In the genomic region with DNA sequence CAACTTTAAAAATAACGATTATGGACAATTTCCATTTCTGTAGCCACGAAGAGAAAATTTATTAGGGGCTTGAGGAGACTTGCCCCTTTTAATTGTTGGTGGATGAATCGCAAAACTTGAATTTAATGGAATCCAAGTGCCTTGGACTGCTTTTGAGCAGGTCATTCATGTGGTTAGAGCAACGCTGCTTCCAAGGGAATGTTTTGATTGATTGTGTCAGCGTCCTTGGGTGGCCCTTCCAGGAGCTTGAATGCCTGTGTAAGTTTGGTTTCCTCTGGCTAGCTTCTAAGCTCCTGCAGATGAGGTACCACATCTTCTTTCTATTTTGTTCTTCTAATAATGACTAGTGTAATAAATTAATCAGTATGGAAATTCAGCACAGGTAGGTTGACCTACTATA, we compare ENCODE assay signal across 22 cellular contexts.
DNase-seq lines count a peak whose midpoint lies in the region; ATAC-seq and TF ChIP-seq lines count a peak whose summit lies in the region.
"Had no signal": no experiment of that assay in that cellular context is flagged by ENCODE, and none has a peak within 500 bp of the region (broad histone marks: within the 10 kb centered on the region; RNA-seq: fewer than 3 reads in every experiment).

No MANE protein-coding gene starts in this region.

- no peak overlapping the region for H3K4ac ChIP-seq in mesenchymal stem cell (ENCODE audit: low read depth in 1 of 2, low read length in 2 of 2)

- H3K9ac ChIP-seq in mesenchymal stem cell (ENCODE audit: low read length) = no peak overlapping the region

- H3K27ac Mint-ChIP-seq in chondrocyte (ENCODE audit: unreplicated experiment) (peak overlapping the region; percentile 94), progenitor cell of endocrine pancreas (no peak overlapping the region)
- H3K27ac Mint-ChIP-seq: activated CD4-positive, alpha-beta memory T cell treated with anti-CD3 and anti-CD28 coated beads for 36 hours; H9; T-cell had no signal

- H3K36me3 ChIP-seq in ACC112 (ENCODE audit: insufficient read depth, low read length) (no peaks in the 10 kb centered on the region), mesenchymal stem cell (ENCODE audit: control insufficient read depth in 1 of 2, insufficient read depth in 2 of 2, low read depth in 1 of 2, low read length in 2 of 2) (no peaks in the 10 kb centered on the region)
- H3K36me3 ChIP-seq: breast epithelium had no signal

- no peak overlapping the region for H4K91ac ChIP-seq in mesenchymal stem cell (ENCODE audit: low read length)

- no peak overlapping the region for H2AK5ac ChIP-seq in mesenchymal stem cell (ENCODE audit: low read length, severe bottlenecking)

- no peaks in the 10 kb centered on the region for H3K79me1 ChIP-seq in mesenchymal stem cell (replicated peaks; ENCODE audit: low read length, poor library complexity, severe bottlenecking)

- DNase-seq in RPMI7951 (ENCODE audit: low read depth) = peak; percentile 75
- DNase-seq in chondrocyte (ENCODE audit: low spot score) = no peak
- peak; percentile 49 for DNase-seq in mesenchymal stem cell
- DNase-seq in progenitor cell of endocrine pancreas (ENCODE audit: low spot score, unreplicated experiment) = no peak
- no peak for DNase-seq in DMS114 treated with DMSO at 0.1 percent for 48 hours (lab: John Stamatoyannopoulos, UW; ENCODE audit: unreplicated experiment)
- DNase-seq in HEK293T (ENCODE audit: extremely low spot score) = no peak
- DNase-seq: 8988T; activated CD4-positive, alpha-beta memory T cell treated with anti-CD3 and anti-CD28 coated beads for 36 hours; activated effector memory CD4-positive, alpha-beta T cell treated with anti-CD3 and anti-CD28 coated beads, Interleukin-2, amount 50 U/mL, for 16 hours; activated T-cell treated with anti-CD3 and anti-CD28 coated beads for 4 hours; DMS79; H9; kidney glomerular epithelial cell; NCI-H1105 treated with DMSO at 0.1 percent for 48 hours; PC-9; SHP77; T-cell had no signal

- no peak overlapping the region for H2AFZ ChIP-seq in ACC112 (ENCODE audit: low read length, unreplicated experiment)
- no peak overlapping the region for H2AFZ ChIP-seq in mesenchymal stem cell (ENCODE audit: low read depth, low read length)
- H2AFZ ChIP-seq: PC-9 had no signal

- H3K4me3 ChIP-seq in ACC112 (ENCODE audit: low read depth, low read length) = no peak overlapping the region
- no peak overlapping the region for H3K4me3 ChIP-seq in mesenchymal stem cell (ENCODE audit: insufficient read depth in 1 of 2, low read depth in 1 of 2, low read length in 2 of 2)
- H3K4me3 ChIP-seq: breast epithelium, lung, PC-9 had no signal

- peak overlapping the region; percentile 20; the same call in 1 of the 2 replicates for H3K27ac ChIP-seq in ACC112 (ENCODE audit: low read depth, low read length)
- H3K27ac ChIP-seq in mesenchymal stem cell (ENCODE audit: low read length, poor library complexity, severe bottlenecking) = no peak overlapping the region
- H3K27ac ChIP-seq: breast epithelium, PC-9 had no signal

- no peak overlapping the region for H2BK15ac ChIP-seq in mesenchymal stem cell (ENCODE audit: low read depth, poor library complexity, severe bottlenecking)

- H3K14ac ChIP-seq in mesenchymal stem cell (ENCODE audit: low read length in 2 of 2) = no peak overlapping the region

- no peak for ATAC-seq in GM18858 (IDR thresholded peaks at IDR 0.05; ENCODE audit: unreplicated experiment)
- ATAC-seq: esophagus mucosa, T-cell had no signal

- H3K9me3 ChIP-seq in mesenchymal stem cell (ENCODE audit: control insufficient read depth, low read length) = no peaks in the 10 kb centered on the region
- H3K9me3 ChIP-seq: breast epithelium had no signal

- TF ChIP-seq CTCF in chondrocyte (IDR thresholded peaks at IDR 0.05) (no peak), progenitor cell of endocrine pancreas (IDR thresholded peaks at IDR 0.05; ENCODE audit: unreplicated experiment) (no peak)

- no peak overlapping the region for H2BK12ac ChIP-seq in mesenchymal stem cell (ENCODE audit: low read length in 2 of 2)

- H3K18ac ChIP-seq in mesenchymal stem cell (ENCODE audit: low read depth in 1 of 2, low read length in 2 of 2) = no peak overlapping the region

- H3K4me2 ChIP-seq in mesenchymal stem cell (ENCODE audit: low read length, poor library complexity, severe bottlenecking) = no peak overlapping the region
- H3K4me2 ChIP-seq: PC-9 had no signal

- no peak overlapping the region for H2BK5ac ChIP-seq in mesenchymal stem cell (ENCODE audit: low read depth, low read length, poor library complexity, severe bottlenecking)

- POLR2A ChIA-PET in HEK293T (lab: Yijun Ruan, JAX) = no interaction called here

- WGBS in mesenchymal stem cell = 66% methylated on average over 4 of the region's 5 CpGs

- H3K79me2 ChIP-seq in ACC112 (ENCODE audit: control insufficient read depth, insufficient read depth, low read length, unreplicated experiment) = peaks cover 57% of the 10 kb centered on the region

- H3K9me3 Mint-ChIP-seq in chondrocyte (ENCODE audit: low read depth) (no peaks in the 10 kb centered on the region), progenitor cell of endocrine pancreas (ENCODE audit: low read depth) (no peaks in the 10 kb centered on the region)
- H3K9me3 Mint-ChIP-seq: activated CD4-positive, alpha-beta memory T cell treated with anti-CD3 and anti-CD28 coated beads for 36 hours; H9; T-cell had no signal

- H3K4me1 Mint-ChIP-seq in chondrocyte (ENCODE audit: low read depth) = peaks cover 61% of the 10 kb centered on the region
- H3K4me1 Mint-ChIP-seq in progenitor cell of endocrine pancreas (ENCODE audit: low read depth) = no peaks in the 10 kb centered on the region
- H3K4me1 Mint-ChIP-seq: T-cell had no signal

- peak overlapping the region; percentile 30 for H4K8ac ChIP-seq in mesenchymal stem cell (ENCODE audit: low read length)

- CTCF ChIA-PET in HEK293T (lab: Yijun Ruan, JAX) = no interaction called here

- H3K27me3 Mint-ChIP-seq in chondrocyte (ENCODE audit: low read depth) (no peaks in the 10 kb centered on the region), progenitor cell of endocrine pancreas (no peaks in the 10 kb centered on the region)

- H3K36me3 Mint-ChIP-seq in chondrocyte (ENCODE audit: low read depth) = peaks cover 11% of the 10 kb centered on the region
- no peaks in the 10 kb centered on the region for H3K36me3 Mint-ChIP-seq in progenitor cell of endocrine pancreas (ENCODE audit: insufficient read depth)
- H3K36me3 Mint-ChIP-seq: activated CD4-positive, alpha-beta memory T cell treated with anti-CD3 and anti-CD28 coated beads for 36 hours; T-cell had no signal

- peak overlapping the region; percentile 23 for H2BK120ac ChIP-seq in mesenchymal stem cell (ENCODE audit: low read depth, low read length)

- H3K23ac ChIP-seq in mesenchymal stem cell (ENCODE audit: low read length in 2 of 2) = no peak overlapping the region

- H3K27me3 ChIP-seq in ACC112 (ENCODE audit: insufficient read depth, low read length) = no peaks in the 10 kb centered on the region
- no peaks in the 10 kb centered on the region for H3K27me3 ChIP-seq in mesenchymal stem cell (ENCODE audit: control insufficient read depth in 1 of 2, insufficient read depth in 1 of 2, low read length in 2 of 2)
- H3K27me3 ChIP-seq: breast epithelium had no signal

- H3K4me3 Mint-ChIP-seq in chondrocyte (ENCODE audit: unreplicated experiment) (no peak overlapping the region), progenitor cell of endocrine pancreas (ENCODE audit: low read depth) (no peak overlapping the region)
- H3K4me3 Mint-ChIP-seq: activated CD4-positive, alpha-beta memory T cell treated with anti-CD3 and anti-CD28 coated beads for 36 hours; H9; T-cell had no signal

- H3K4me1 ChIP-seq in ACC112 (ENCODE audit: control insufficient read depth, insufficient read depth, low read length, unreplicated experiment) (peaks cover 43% of the 10 kb centered on the region), mesenchymal stem cell (ENCODE audit: control insufficient read depth, insufficient read depth, low read depth, low read length) (peaks cover 3% of the 10 kb centered on the region)
- H3K4me1 ChIP-seq: breast epithelium had no signal

TF ChIP-seq in HEK293T, 16 proteins besides CTCF, POLR2A, EP300 and RAD21:
- TF ChIP-seq TARDBP (IDR thresholded peaks at IDR 0.05) (no peak), SUZ12 (IDR thresholded peaks at IDR 0.05) (no peak), L3MBTL2 (conservative IDR thresholded peaks at IDR 0.05) (no peak), FOXM1 (IDR thresholded peaks at IDR 0.05; ENCODE audit: borderline replicate concordance) (no peak), ZNF384 (IDR thresholded peaks at IDR 0.05) (no peak)
- TF ChIP-seq, protein P1, sequence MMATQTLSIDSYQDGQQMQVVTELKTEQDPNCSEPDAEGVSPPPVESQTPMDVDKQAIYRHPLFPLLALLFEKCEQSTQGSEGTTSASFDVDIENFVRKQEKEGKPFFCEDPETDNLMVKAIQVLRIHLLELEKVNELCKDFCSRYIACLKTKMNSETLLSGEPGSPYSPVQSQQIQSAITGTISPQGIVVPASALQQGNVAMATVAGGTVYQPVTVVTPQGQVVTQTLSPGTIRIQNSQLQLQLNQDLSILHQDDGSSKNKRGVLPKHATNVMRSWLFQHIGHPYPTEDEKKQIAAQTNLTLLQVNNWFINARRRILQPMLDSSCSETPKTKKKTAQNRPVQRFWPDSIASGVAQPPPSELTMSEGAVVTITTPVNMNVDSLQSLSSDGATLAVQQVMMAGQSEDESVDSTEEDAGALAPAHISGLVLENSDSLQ (IDR thresholded peaks at IDR 0.05) = no peak

Comparison
In these comparisons a context has a peak if more than half of its experiments do, and no peak if none do; other contexts are left out.
1. DNase-seq: peak in RPMI7951 (single experiment) and mesenchymal stem cell (single experiment); none in chondrocyte (single experiment), progenitor cell of endocrine pancreas (single experiment), DMS114 treated with DMSO at 0.1 percent for 48 hours (single experiment) and HEK293T (single experiment).